8 cellular contexts compared by ENCODE assay signal in the genomic region with DNA sequence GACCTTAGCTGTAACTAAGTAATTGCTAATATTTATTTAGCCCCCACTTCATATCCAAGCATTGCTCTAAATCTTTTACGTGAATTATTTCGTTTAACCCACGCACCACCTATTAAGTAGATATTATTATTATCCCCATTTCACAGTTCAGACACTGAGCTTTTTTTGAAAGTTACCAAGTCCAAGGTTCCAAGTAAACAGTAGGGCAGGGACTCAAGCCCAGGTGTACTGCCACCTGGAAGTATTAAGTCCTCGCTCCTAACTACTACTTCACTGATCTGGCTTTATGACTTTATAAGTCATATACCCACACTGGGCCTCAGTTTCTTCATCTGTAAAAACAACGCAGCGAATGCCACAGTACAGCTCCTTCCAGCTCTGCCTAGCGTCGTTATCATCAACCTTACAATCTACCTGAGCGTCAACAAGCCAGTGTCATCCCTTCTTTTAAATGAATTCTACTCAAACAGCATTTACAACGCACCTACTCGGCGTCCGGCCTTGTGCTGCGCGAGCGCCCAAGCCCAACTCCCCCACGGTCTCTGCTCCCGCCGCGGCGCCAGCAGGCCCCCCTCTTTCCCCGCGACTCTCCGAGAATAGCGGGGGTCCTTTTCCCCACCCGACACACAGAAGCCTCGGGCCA. TPM values are rescaled to one million over a fixed set of nuclear protein-coding genes. Genes with fewer than 3 reads are reported as not detected.
A peak's percentile ranks its signal among the peaks of the same experiment; 100 is the strongest.
DNase-seq lines count a peak whose midpoint lies in the region; ATAC-seq, FAIRE-seq and TF ChIP-seq lines count a peak whose summit lies in the region.

No MANE protein-coding gene starts in this region.

- TF ChIP-seq CTCF in HEK293 (tag by site-specific recombination; IDR thresholded peaks at IDR 0.05) (no peak), K562 (IDR thresholded peaks at IDR 0.05 in 2 of 3, conservative IDR thresholded peaks at IDR 0.05 in 1 of 3; ENCODE audit: insufficient read depth in 2 of 3, low read depth in 1 of 3, low read length in 3 of 3) (no peak)

- FAIRE-seq in K562 (lab: Jason Lieb, UNC), result no peak

- H3K4me1 Mint-ChIP-seq in immature natural killer cell, result peaks cover 35 to 50% of the 10 kb centered on the region in 2 donors

- peak overlapping the region; percentile 89 to 96 for H3K9ac ChIP-seq in K562 (ENCODE audit: insufficient read depth in 1 of 2, low read depth in 2 of 2, low read length in 2 of 2)

- peak overlapping the region; percentile 99 for H3K4me3 ChIP-seq in HEK293 (ENCODE audit: low read depth, low read length)
- peak overlapping the region; percentile 97 for H3K4me3 ChIP-seq in K562

- DNase-seq in DMS79 treated with DMSO at 0.1 percent for 48 hours (lab: John Stamatoyannopoulos, UW) (peak; percentile 15), DMS79 (lab: John Stamatoyannopoulos, UW) (no peak), NCI-H748 (lab: John Stamatoyannopoulos, UW; ENCODE audit: unreplicated experiment) (peak; percentile 55), K562 (ENCODE audit: extremely low read depth in 1 of 4, low spot score in 3 of 4) (peak in 2 of 4 experiments; percentile 39 to 48), immature natural killer cell (no peak), HuH-7 (ENCODE audit: low spot score) (no peak)
- peak in 3 of 4 experiments; percentile 4 to 9 (median 6) for DNase-seq in stimulated activated CD4-positive, alpha-beta T cell treated with anti-CD3 and anti-CD28 coated beads, Interleukin-1b, Interleukin-23, amount 100 ng/mL, for 24 hours (ENCODE audit: low read depth in 4 of 4, low spot score in 1 of 4)

- peak overlapping the region; percentile 93 to 100 (median 98) for H3K4me3 Mint-ChIP-seq in immature natural killer cell

- no peaks in the 10 kb centered on the region for H3K27me3 ChIP-seq in K562 (ENCODE audit: control insufficient read depth in 2 of 2, insufficient read depth in 2 of 2, low read length in 2 of 2)

- peak overlapping the region; percentile 77 for H2AFZ ChIP-seq in K562 (ENCODE audit: low read depth, low read length)

- peaks cover 5% of the 10 kb centered on the region; the same call in 1 of the 2 replicates for H4K20me1 ChIP-seq in K562 (replicated peaks; ENCODE audit: control insufficient read depth, insufficient read depth, low read length)

- CTCF ChIA-PET in HEK293 (lab: Yijun Ruan, JAX), result interaction anchor here (0.6 to 1.0 kb wide), 4 partner anchors 9 to 193 kb away, joined by 3 to 6 read pairs (median 5); no protein-coding TSS in a partner anchor
- CTCF ChIA-PET in K562 (lab: Yijun Ruan, JAX; ENCODE audit: low intra/inter-chr PET ratio), result no interaction called here

- peaks cover 7% of the 10 kb centered on the region for H3K9me1 ChIP-seq in K562 (ENCODE audit: control insufficient read depth, insufficient read depth, low read length)

- WGBS in K562 (ENCODE audit: insufficient coverage, low coverage, missing lambda C conversion rate), result 2% methylated on average over 25 of the region's 27 CpGs

- H3K4me1 ChIP-seq in HEK293 (ENCODE audit: control insufficient read depth, insufficient read depth, low read length) (no peaks in the 10 kb centered on the region), K562 (replicated peaks in 1 of 2; ENCODE audit: control insufficient read depth in 2 of 2, insufficient read depth in 2 of 2, low read length in 2 of 2) (peaks cover 26 to 31% of the 10 kb centered on the region in 2 experiments)

- intact Hi-C loops in K562 (cut with micrococcal nuclease), result loop anchor here (1.0 kb wide), 1 partner anchor 71 kb away; the partner anchor contains the start of gene IPO7

- H3K9me3 ChIP-seq in HEK293 (ENCODE audit: control insufficient read depth, insufficient read depth, low read depth, low read length), result no peaks in the 10 kb centered on the region
- peaks cover 4% of the 10 kb centered on the region; the same call in 1 of the 2 replicates for H3K9me3 ChIP-seq in K562 (replicated peaks; ENCODE audit: control insufficient read depth, insufficient read depth, low read depth, low read length)

- TF ChIP-seq RAD21 in K562 (CRISPR knock-in tag; conservative IDR thresholded peaks at IDR 0.05 in 1 of 2, IDR thresholded peaks at IDR 0.05 in 1 of 2), result no peak

- no peaks in the 10 kb centered on the region for H3K9me3 Mint-ChIP-seq in immature natural killer cell

- peaks cover 0 to 7% (median 6%) of the 10 kb centered on the region in 3 donors for H3K36me3 Mint-ChIP-seq in immature natural killer cell

- BruUV-seq in K562 (replicated peaks; lab: Mats Ljungman, UMichigan), result TSS peak; percentile 52

- peaks cover 7 to 25% (median 21%) of the 10 kb centered on the region in 3 donors for H3K27me3 Mint-ChIP-seq in immature natural killer cell (ENCODE audit: low read depth in 3 of 3)

- POLR2A ChIA-PET in HEK293 (lab: Yijun Ruan, JAX) (interaction anchor here (1.0 to 2.2 kb wide), 7 partner anchors 12 to 147 kb away, joined by 4 to 11 read pairs (median 4); partner anchors contain the start of genes DENND5A, IPO7 and ZNF143), K562 (lab: Yijun Ruan, JAX) (interaction anchor here (0.5 to 3.4 kb wide), 15 partner anchors 8 to 535 kb away, joined by 3 to 26 read pairs (median 4); partner anchors contain the start of genes DENND5A, IPO7, WEE1 and ZNF143)

- no peaks in the 10 kb centered on the region for H3K36me3 ChIP-seq in HEK293 (ENCODE audit: control insufficient read depth in 2 of 2, insufficient read depth in 1 of 2, low read length in 2 of 2)
- H3K36me3 ChIP-seq in K562 (ENCODE audit: control insufficient read depth, insufficient read depth, low read length), result peaks cover 22% of the 10 kb centered on the region; the same call in 2 of the 3 replicates

- H3K4me2 ChIP-seq in K562 (ENCODE audit: insufficient read depth, low read length), result peak overlapping the region; percentile 94

- H3K27ac ChIP-seq in HEK293 (ENCODE audit: extremely low read depth, low read depth, low read length) (peak overlapping the region; percentile 65; the same call in 1 of the 2 replicates), K562 (ENCODE audit: extremely low read depth, low read depth, low read length) (peak overlapping the region; percentile 94)

- no peak for TF ChIP-seq EP300 in K562 (IDR thresholded peaks at IDR 0.05; ENCODE audit: low read length)

- peak overlapping the region; percentile 95 to 99 (median 97) for H3K27ac Mint-ChIP-seq in immature natural killer cell

- peak; percentile 25 for ATAC-seq in K562

- peaks cover 58% of the 10 kb centered on the region for H3K79me2 ChIP-seq in K562 (ENCODE audit: control insufficient read depth, insufficient read depth, low read length)

- TF ChIP-seq POLR2A in K562 (conservative IDR thresholded peaks at IDR 0.05), result no peak

- in situ Hi-C loops in K562 (cut with MboI), result no loop called here

TF ChIP-seq in HEK293, 187 proteins besides CTCF, POLR2A, EP300 and RAD21 (continues in another document):
- TF ChIP-seq ZNF311 (tag by site-specific recombination; IDR thresholded peaks at IDR 0.05; ENCODE audit: borderline replicate concordance), result no peak
- TF ChIP-seq SP3 (tag by site-specific recombination; IDR thresholded peaks at IDR 0.05), result no peak
- TF ChIP-seq GLIS1 (tag by site-specific recombination; IDR thresholded peaks at IDR 0.05), result peak; percentile 63; the same call in 1 of the 2 replicates

TF ChIP-seq in K562, 482 proteins besides CTCF, POLR2A, EP300 and RAD21 (continues in another document):
- TF ChIP-seq MYBL2 (IDR thresholded peaks at IDR 0.05; ENCODE audit: low read depth), result no peak
- no peak for TF ChIP-seq MYBL2 (CRISPR knock-in tag; IDR thresholded peaks at IDR 0.05; ENCODE audit: borderline replicate concordance)
- TF ChIP-seq FOXA3 (CRISPR knock-in tag; conservative IDR thresholded peaks at IDR 0.05 in 1 of 2, IDR thresholded peaks at IDR 0.05 in 1 of 2), result 0 out of 4 replicates have a peak, but pooled peaks of 1 of the 2 experiments have one; percentile 5
- TF ChIP-seq ZNF217 (CRISPR knock-in tag; IDR thresholded peaks at IDR 0.05), result no peak

RNA-seq across cellular contexts. Expression of gene TMEM41B, which starts 0.6 kb away (rescaled TPM):
- 126 and 247 TPM in 2 replicates for total RNA-seq in K562 (2011; cell fraction: chromatin; rRNA removed; ENCODE audit: low replicate concordance)
- total RNA-seq in K562 (2011; cell fraction: nucleolus; rRNA removed), result 91.1 and 96.4 TPM in 2 replicates
- total RNA-seq in K562 (2011; cell fraction: nucleoplasm; rRNA removed), result 150 and 203 TPM in 2 replicates
- total RNA-seq in K562 (2014; rRNA removed) (58.5 and 65.8 TPM in 2 replicates), K562 (2014; rRNA removed; fragmentation: Illumina TruSeq; extraction: Trizol) (51.5 and 58.8 TPM in 2 replicates), K562 (2015; rRNA removed; fragmentation: Illumina TruSeq; extraction: Trizol) (34.5 and 37.0 TPM in 2 replicates), K562 (2021) (44.3 and 48.7 TPM in 2 replicates)
- polyA plus RNA-seq in K562 (2011; rRNA removed) (79.6 and 89.6 TPM in 2 replicates), K562 (2014; fragmentation: Illumina TruSeq; extraction: Trizol) (28.1 and 28.8 TPM in 2 replicates), K562 (2014; fragmentation: Nextera tagmentation; extraction: Ambion mirVana) (10 to 100 TPM; 17.1 to 24.7 TPM), K562 (2014; rRNA removed) (58.7 and 75.6 TPM in 2 replicates), immature natural killer cell (10 to 100 TPM in 1 of 3 donors, 1 to 10 TPM in 2; 5.4 to 10.6 (median 9.1) TPM)
- polyA plus RNA-seq in K562 (2011; cell fraction: cytosol; rRNA removed), result 25.0 and 45.7 TPM in 2 replicates
- polyA plus RNA-seq in K562 (2011; cell fraction: nucleus; rRNA removed), result 60.6 and 87.8 TPM in 2 replicates
- polyA plus RNA-seq in K562 (2012), result 28.0 and 30.7 TPM in 2 replicates
- polyA minus RNA-seq in K562 (2011; rRNA and poly(A)+ RNA removed), result 48.1 and 48.6 TPM in 2 replicates
- 23.0 and 24.4 TPM in 2 replicates for polyA minus RNA-seq in K562 (2011; cell fraction: cytosol; rRNA and poly(A)+ RNA removed)
- 34.3 and 57.6 TPM in 2 replicates for polyA minus RNA-seq in K562 (2011; cell fraction: nucleus; rRNA and poly(A)+ RNA removed)

RNA-seq across cellular contexts. Expression of gene DENND5A, which starts 48.6 kb away (rescaled TPM):
- total RNA-seq in K562 (2011; cell fraction: chromatin; rRNA removed; ENCODE audit: low replicate concordance), result 370 and 438 TPM in 2 replicates
- total RNA-seq in K562 (2011; cell fraction: nucleolus; rRNA removed), result 176 and 183 TPM in 2 replicates
- 234 and 247 TPM in 2 replicates for total RNA-seq in K562 (2011; cell fraction: nucleoplasm; rRNA removed)
- total RNA-seq in K562 (2014; rRNA removed) (34.4 and 40.7 TPM in 2 replicates), K562 (2014; rRNA removed; fragmentation: Illumina TruSeq; extraction: Trizol) (58.3 and 60.4 TPM in 2 replicates), K562 (2015; rRNA removed; fragmentation: Illumina TruSeq; extraction: Trizol) (58.5 and 60.4 TPM in 2 replicates), K562 (2021) (45.2 and 46.3 TPM in 2 replicates)
- polyA plus RNA-seq in K562 (2011; rRNA removed) (130 and 160 TPM in 2 replicates), K562 (2014; fragmentation: Illumina TruSeq; extraction: Trizol) (78.4 and 86.4 TPM in 2 replicates), K562 (2014; fragmentation: Nextera tagmentation; extraction: Ambion mirVana) (10 to 100 TPM; 11.7 to 12.3 TPM), K562 (2014; rRNA removed) (35.3 and 43.2 TPM in 2 replicates), immature natural killer cell (1 to 10 TPM; 3.0 to 6.3 (median 5.1) TPM)
- polyA plus RNA-seq in K562 (2011; cell fraction: cytosol; rRNA removed), result 161 and 174 TPM in 2 replicates
- 234 and 274 TPM in 2 replicates for polyA plus RNA-seq in K562 (2011; cell fraction: nucleus; rRNA removed)
- polyA plus RNA-seq in K562 (2012), result 37.7 and 80.9 TPM in 2 replicates
- 285 and 322 TPM in 2 replicates for polyA minus RNA-seq in K562 (2011; rRNA and poly(A)+ RNA removed)
- 90.1 and 96.1 TPM in 2 replicates for polyA minus RNA-seq in K562 (2011; cell fraction: cytosol; rRNA and poly(A)+ RNA removed)
- polyA minus RNA-seq in K562 (2011; cell fraction: nucleus; rRNA and poly(A)+ RNA removed), result 122 and 241 TPM in 2 replicates

Comparison
In these comparisons a context has a peak if more than half of its experiments do, and no peak if none do; other contexts are left out.
1. DNase-seq: peak in DMS79 treated with DMSO at 0.1 percent for 48 hours (single experiment), NCI-H748 (single experiment) and stimulated activated CD4-positive, alpha-beta T cell treated with anti-CD3 and anti-CD28 coated beads, Interleukin-1b, Interleukin-23, amount 100 ng/mL, for 24 hours (3 of 4); none in DMS79 (single experiment), immature natural killer cell (0 of 3) and HuH-7 (single experiment).